Comparison of ENCODE assay signal across 1 cellular context in genomic region chr7:1452205-1452604, GRCh38.
A peak's percentile ranks its signal among the peaks of the same experiment; 100 is the strongest.
TF ChIP-seq lines count a peak whose summit lies in the region.

No MANE protein-coding gene starts in this region.

TF ChIP-seq in K562, 482 proteins besides CTCF, POLR2A, EP300 and RAD21:
- TF ChIP-seq FOXP1 (CRISPR knock-in tag; IDR thresholded peaks at IDR 0.05) (no peak), DACH1 (IDR thresholded peaks at IDR 0.05; ENCODE audit: partially characterized antibody) (no peak), RBFOX2 (IDR thresholded peaks at IDR 0.05; ENCODE audit: low read depth, low read length) (0 out of 2 replicates have a peak, but pooled peaks have one; percentile 16), ELF4 (CRISPR knock-in tag; IDR thresholded peaks at IDR 0.05) (no peak)
- TF ChIP-seq, protein P1, sequence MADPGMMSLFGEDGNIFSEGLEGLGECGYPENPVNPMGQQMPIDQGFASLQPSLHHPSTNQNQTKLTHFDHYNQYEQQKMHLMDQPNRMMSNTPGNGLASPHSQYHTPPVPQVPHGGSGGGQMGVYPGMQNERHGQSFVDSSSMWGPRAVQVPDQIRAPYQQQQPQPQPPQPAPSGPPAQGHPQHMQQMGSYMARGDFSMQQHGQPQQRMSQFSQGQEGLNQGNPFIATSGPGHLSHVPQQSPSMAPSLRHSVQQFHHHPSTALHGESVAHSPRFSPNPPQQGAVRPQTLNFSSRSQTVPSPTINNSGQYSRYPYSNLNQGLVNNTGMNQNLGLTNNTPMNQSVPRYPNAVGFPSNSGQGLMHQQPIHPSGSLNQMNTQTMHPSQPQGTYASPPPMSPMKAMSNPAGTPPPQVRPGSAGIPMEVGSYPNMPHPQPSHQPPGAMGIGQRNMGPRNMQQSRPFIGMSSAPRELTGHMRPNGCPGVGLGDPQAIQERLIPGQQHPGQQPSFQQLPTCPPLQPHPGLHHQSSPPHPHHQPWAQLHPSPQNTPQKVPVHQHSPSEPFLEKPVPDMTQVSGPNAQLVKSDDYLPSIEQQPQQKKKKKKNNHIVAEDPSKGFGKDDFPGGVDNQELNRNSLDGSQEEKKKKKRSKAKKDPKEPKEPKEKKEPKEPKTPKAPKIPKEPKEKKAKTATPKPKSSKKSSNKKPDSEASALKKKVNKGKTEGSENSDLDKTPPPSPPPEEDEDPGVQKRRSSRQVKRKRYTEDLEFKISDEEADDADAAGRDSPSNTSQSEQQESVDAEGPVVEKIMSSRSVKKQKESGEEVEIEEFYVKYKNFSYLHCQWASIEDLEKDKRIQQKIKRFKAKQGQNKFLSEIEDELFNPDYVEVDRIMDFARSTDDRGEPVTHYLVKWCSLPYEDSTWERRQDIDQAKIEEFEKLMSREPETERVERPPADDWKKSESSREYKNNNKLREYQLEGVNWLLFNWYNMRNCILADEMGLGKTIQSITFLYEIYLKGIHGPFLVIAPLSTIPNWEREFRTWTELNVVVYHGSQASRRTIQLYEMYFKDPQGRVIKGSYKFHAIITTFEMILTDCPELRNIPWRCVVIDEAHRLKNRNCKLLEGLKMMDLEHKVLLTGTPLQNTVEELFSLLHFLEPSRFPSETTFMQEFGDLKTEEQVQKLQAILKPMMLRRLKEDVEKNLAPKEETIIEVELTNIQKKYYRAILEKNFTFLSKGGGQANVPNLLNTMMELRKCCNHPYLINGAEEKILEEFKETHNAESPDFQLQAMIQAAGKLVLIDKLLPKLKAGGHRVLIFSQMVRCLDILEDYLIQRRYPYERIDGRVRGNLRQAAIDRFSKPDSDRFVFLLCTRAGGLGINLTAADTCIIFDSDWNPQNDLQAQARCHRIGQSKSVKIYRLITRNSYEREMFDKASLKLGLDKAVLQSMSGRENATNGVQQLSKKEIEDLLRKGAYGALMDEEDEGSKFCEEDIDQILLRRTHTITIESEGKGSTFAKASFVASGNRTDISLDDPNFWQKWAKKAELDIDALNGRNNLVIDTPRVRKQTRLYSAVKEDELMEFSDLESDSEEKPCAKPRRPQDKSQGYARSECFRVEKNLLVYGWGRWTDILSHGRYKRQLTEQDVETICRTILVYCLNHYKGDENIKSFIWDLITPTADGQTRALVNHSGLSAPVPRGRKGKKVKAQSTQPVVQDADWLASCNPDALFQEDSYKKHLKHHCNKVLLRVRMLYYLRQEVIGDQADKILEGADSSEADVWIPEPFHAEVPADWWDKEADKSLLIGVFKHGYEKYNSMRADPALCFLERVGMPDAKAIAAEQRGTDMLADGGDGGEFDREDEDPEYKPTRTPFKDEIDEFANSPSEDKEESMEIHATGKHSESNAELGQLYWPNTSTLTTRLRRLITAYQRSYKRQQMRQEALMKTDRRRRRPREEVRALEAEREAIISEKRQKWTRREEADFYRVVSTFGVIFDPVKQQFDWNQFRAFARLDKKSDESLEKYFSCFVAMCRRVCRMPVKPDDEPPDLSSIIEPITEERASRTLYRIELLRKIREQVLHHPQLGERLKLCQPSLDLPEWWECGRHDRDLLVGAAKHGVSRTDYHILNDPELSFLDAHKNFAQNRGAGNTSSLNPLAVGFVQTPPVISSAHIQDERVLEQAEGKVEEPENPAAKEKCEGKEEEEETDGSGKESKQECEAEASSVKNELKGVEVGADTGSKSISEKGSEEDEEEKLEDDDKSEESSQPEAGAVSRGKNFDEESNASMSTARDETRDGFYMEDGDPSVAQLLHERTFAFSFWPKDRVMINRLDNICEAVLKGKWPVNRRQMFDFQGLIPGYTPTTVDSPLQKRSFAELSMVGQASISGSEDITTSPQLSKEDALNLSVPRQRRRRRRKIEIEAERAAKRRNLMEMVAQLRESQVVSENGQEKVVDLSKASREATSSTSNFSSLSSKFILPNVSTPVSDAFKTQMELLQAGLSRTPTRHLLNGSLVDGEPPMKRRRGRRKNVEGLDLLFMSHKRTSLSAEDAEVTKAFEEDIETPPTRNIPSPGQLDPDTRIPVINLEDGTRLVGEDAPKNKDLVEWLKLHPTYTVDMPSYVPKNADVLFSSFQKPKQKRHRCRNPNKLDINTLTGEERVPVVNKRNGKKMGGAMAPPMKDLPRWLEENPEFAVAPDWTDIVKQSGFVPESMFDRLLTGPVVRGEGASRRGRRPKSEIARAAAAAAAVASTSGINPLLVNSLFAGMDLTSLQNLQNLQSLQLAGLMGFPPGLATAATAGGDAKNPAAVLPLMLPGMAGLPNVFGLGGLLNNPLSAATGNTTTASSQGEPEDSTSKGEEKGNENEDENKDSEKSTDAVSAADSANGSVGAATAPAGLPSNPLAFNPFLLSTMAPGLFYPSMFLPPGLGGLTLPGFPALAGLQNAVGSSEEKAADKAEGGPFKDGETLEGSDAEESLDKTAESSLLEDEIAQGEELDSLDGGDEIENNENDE (IDR thresholded peaks at IDR 0.05; ENCODE audit: low read depth, low read length), result no peak
TF ChIP-seq in K562: peak in this region for 1.
